Comparison of ENCODE assay signal across 19 cellular contexts in the genomic region with DNA sequence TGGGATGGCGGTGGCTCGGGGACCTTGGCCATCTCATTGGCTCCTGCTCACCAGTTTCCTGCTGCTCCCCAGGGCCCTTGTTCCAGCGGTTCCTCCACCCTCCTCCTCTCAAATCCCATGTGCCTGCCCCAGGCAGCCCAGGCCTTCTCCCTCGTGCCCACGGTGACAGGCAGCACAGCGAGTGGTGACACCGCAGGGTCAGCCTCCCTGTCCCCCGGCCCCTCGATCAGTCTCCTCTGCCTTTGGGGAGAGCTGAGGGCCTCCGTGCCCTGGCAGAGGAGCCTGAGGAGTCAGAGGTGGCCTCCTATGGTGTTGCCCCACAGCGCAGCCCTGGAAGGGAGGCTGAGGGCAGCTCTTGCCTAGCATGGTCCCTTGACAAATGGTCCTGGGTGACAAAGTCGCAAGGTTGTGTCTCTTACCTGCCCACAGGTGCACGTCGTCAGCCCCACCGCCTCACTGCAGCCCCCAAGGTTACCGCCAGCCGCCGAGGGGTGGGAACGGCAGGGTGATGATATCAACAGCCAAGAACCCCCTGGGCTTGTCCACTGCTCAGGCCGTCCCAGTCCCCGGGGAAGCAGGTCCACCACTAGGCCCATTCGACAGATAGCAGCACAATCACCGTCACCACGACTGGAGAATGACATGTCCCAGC.
"Had no signal": no experiment of that assay in that cellular context is flagged by ENCODE, and none has a peak within 500 bp of the region (broad histone marks: within the 10 kb centered on the region; RNA-seq: fewer than 3 reads in every experiment).

No MANE protein-coding gene starts in this region.

- H3K36me3 Mint-ChIP-seq: activated CD8-positive, alpha-beta memory T cell treated with anti-CD3 and anti-CD28 coated beads, Interleukin-2, amount 10 ng/mL, durations not matched to agents 7 days and 5 days had no signal

- H3K27ac Mint-ChIP-seq: activated B cell treated with CpG ODN at 0.5 μM for 24 hours; activated CD4-positive, alpha-beta memory T cell treated with anti-CD3 and anti-CD28 coated beads, Interleukin-2, amount 10 ng/mL, durations not matched to agents 7 days and 5 days; activated CD8-positive, alpha-beta memory T cell treated with anti-CD3 and anti-CD28 coated beads, Interleukin-2, amount 10 ng/mL, durations not matched to agents 7 days and 5 days; activated naive CD8-positive, alpha-beta T cell treated with anti-CD3 and anti-CD28 coated beads for 36 hours; nephron progenitor cell; T-helper 2 cell treated with Interferon-gamma antibody and Interleukin-4, amounts not matched to agents 5 μg/mL and 100 μg/mL, for 36 hours had no signal

- H3K27ac ChIP-seq: heart right ventricle, prostate gland, testis, upper lobe of right lung had no signal

- ATAC-seq: activated CD8-positive, alpha-beta memory T cell treated with anti-CD3 and anti-CD28 coated beads, Interleukin-2, amount 10 ng/mL, durations not matched to agents 7 days and 5 days; heart right ventricle; left lung; right cardiac atrium; upper lobe of right lung had no signal

- H3K9me3 ChIP-seq: heart right ventricle, left lung, prostate gland, testis, upper lobe of right lung had no signal

- H3K4me2 ChIP-seq: smooth muscle cell had no signal

- H3K27me3 Mint-ChIP-seq: activated B cell treated with CpG ODN at 0.5 μM for 24 hours; activated CD4-positive, alpha-beta memory T cell treated with anti-CD3 and anti-CD28 coated beads, Interleukin-2, amount 10 ng/mL, durations not matched to agents 7 days and 5 days; activated CD8-positive, alpha-beta memory T cell treated with anti-CD3 and anti-CD28 coated beads, Interleukin-2, amount 10 ng/mL, durations not matched to agents 7 days and 5 days; activated naive CD8-positive, alpha-beta T cell treated with anti-CD3 and anti-CD28 coated beads for 36 hours had no signal

- H3K4me1 Mint-ChIP-seq: activated CD8-positive, alpha-beta memory T cell treated with anti-CD3 and anti-CD28 coated beads, Interleukin-2, amount 10 ng/mL, durations not matched to agents 7 days and 5 days had no signal

- H3K36me3 ChIP-seq: prostate gland had no signal

- H3K27me3 ChIP-seq: heart right ventricle, left lung, testis, upper lobe of right lung had no signal

- DNase-seq: activated B cell treated with CpG ODN at 0.5 μM for 24 hours; activated CD4-positive, alpha-beta memory T cell treated with anti-CD3 and anti-CD28 coated beads, Interleukin-2, amount 10 ng/mL, durations not matched to agents 7 days and 5 days; activated CD4-positive, alpha-beta T cell treated with anti-CD3 and anti-CD28 coated beads for 48 hours; activated CD8-positive, alpha-beta memory T cell treated with anti-CD3 and anti-CD28 coated beads, Interleukin-2, amount 10 ng/mL, durations not matched to agents 7 days and 5 days; activated naive CD4-positive, alpha-beta T cell; activated naive CD8-positive, alpha-beta T cell treated with anti-CD3 and anti-CD28 coated beads for 36 hours; amniotic stem cell; erythroblast; heart right ventricle; left lung; midbrain; nephron progenitor cell; right cardiac atrium; stimulated activated CD4-positive, alpha-beta T cell treated with anti-CD3 and anti-CD28 coated beads, Interleukin-4, amount 100 ng/mL, for 1 hour; testis; upper lobe of right lung had no signal

- H3K9me3 Mint-ChIP-seq: activated B cell treated with CpG ODN at 0.5 μM for 24 hours; activated CD4-positive, alpha-beta memory T cell treated with anti-CD3 and anti-CD28 coated beads, Interleukin-2, amount 10 ng/mL, durations not matched to agents 7 days and 5 days; activated naive CD8-positive, alpha-beta T cell treated with anti-CD3 and anti-CD28 coated beads for 36 hours; nephron progenitor cell; T-helper 2 cell treated with Interferon-gamma antibody and Interleukin-4, amounts not matched to agents 5 μg/mL and 100 μg/mL, for 36 hours had no signal

- H3K4me1 ChIP-seq: prostate gland, testis, upper lobe of right lung had no signal

- H3K4me3 ChIP-seq: heart right ventricle, left lung, prostate gland, smooth muscle cell, testis, upper lobe of right lung had no signal

- H3K4me3 Mint-ChIP-seq: activated B cell treated with CpG ODN at 0.5 μM for 24 hours; activated CD4-positive, alpha-beta memory T cell treated with anti-CD3 and anti-CD28 coated beads, Interleukin-2, amount 10 ng/mL, durations not matched to agents 7 days and 5 days; activated CD8-positive, alpha-beta memory T cell treated with anti-CD3 and anti-CD28 coated beads, Interleukin-2, amount 10 ng/mL, durations not matched to agents 7 days and 5 days; activated naive CD8-positive, alpha-beta T cell treated with anti-CD3 and anti-CD28 coated beads for 36 hours; nephron progenitor cell; T-helper 2 cell treated with Interferon-gamma antibody and Interleukin-4, amounts not matched to agents 5 μg/mL and 100 μg/mL, for 36 hours had no signal
